In genomic region chr1:75514270-75514669, GRCh38 we compare ENCODE assay signal across 16 cellular contexts.
DNase-seq lines count a peak whose midpoint lies in the region; ATAC-seq, FAIRE-seq and TF ChIP-seq lines count a peak whose summit lies in the region.
"Had no signal": no experiment of that assay in that cellular context is flagged by ENCODE, and none has a peak within 500 bp of the region (broad histone marks: within the 10 kb centered on the region; RNA-seq: fewer than 3 reads in every experiment).

No MANE protein-coding gene starts in this region.

- H4K20me1 ChIP-seq in endothelial cell of umbilical vein (replicated peaks; ENCODE audit: control insufficient read depth, extremely low read depth, insufficient read depth, low read length) = no peaks in the 10 kb centered on the region
- H4K20me1 ChIP-seq: BLaER1 had no signal

- no peaks in the 10 kb centered on the region for H3K9me3 ChIP-seq in endothelial cell of umbilical vein (replicated peaks; ENCODE audit: control insufficient read depth, insufficient read depth, low read length)
- H3K9me3 ChIP-seq: BLaER1 had no signal

- no peak overlapping the region for H3K4me2 ChIP-seq in endothelial cell of umbilical vein (ENCODE audit: insufficient read depth, low read length)
- H3K4me2 ChIP-seq: BLaER1 had no signal

- H2AFZ ChIP-seq in endothelial cell of umbilical vein (ENCODE audit: low read depth, low read length) = no peak overlapping the region

- no TSS peak for BruUV-seq in endothelial cell of umbilical vein (replicated peaks; lab: Mats Ljungman, UMichigan)

- no peaks in the 10 kb centered on the region for H3K79me2 ChIP-seq in endothelial cell of umbilical vein (ENCODE audit: control insufficient read depth, insufficient read depth, low read length)

- POLR2A ChIA-PET in endothelial cell of umbilical vein (lab: Charles Lee) (no interaction called here), HEK293T (lab: Yijun Ruan, JAX) (no interaction called here)

- TF ChIP-seq CTCF in endothelial cell of umbilical vein (IDR thresholded peaks at IDR 0.05; ENCODE audit: extremely low read depth in 1 of 2, insufficient read depth in 1 of 2, low read depth in 1 of 2, low read length in 2 of 2) = no peak

- no peak overlapping the region for H3K4me3 ChIP-seq in endothelial cell of umbilical vein (replicated peaks in 1 of 3; ENCODE audit: insufficient read depth in 1 of 3, low read depth in 1 of 3, low read length in 3 of 3)
- H3K4me3 ChIP-seq: BLaER1 had no signal

- dilution Hi-C loops in endothelial cell of umbilical vein (cut with MboI; ENCODE audit: extremely low pct_ligation_motif_present, low sequenced_read_pairs) = no loop called here

- no peaks in the 10 kb centered on the region for H3K27me3 ChIP-seq in endothelial cell of umbilical vein (ENCODE audit: control insufficient read depth in 2 of 2, insufficient read depth in 2 of 2, low read length in 2 of 2)
- H3K27me3 ChIP-seq: BLaER1 had no signal

- TF ChIP-seq POLR2A in endothelial cell of umbilical vein (IDR thresholded peaks at IDR 0.05; ENCODE audit: low read depth, low read length) = no peak

- H3K9me1 ChIP-seq in endothelial cell of umbilical vein (replicated peaks; ENCODE audit: control insufficient read depth, extremely low read depth, insufficient read depth, low read length) = no peaks in the 10 kb centered on the region

- no peak overlapping the region for H3K27ac ChIP-seq in endothelial cell of umbilical vein (ENCODE audit: insufficient read depth, low read depth, low read length)
- H3K27ac ChIP-seq: BLaER1 had no signal

- ATAC-seq in SK-N-SH treated with all-trans-retinoic acid at 6 μM for 48 hours = peak; percentile 93

- no peaks in the 10 kb centered on the region for H3K4me1 ChIP-seq in endothelial cell of umbilical vein (ENCODE audit: control insufficient read depth, extremely low read depth, insufficient read depth, low read length)
- H3K4me1 ChIP-seq: BLaER1 had no signal

- DNase-seq in COLO829 (ENCODE audit: low spot score) = peak; percentile 9
- peak; percentile 4 for DNase-seq in HS-5 (ENCODE audit: low read depth)
- no peak for DNase-seq in endothelial cell of umbilical vein (ENCODE audit: low read depth, low spot score)
- DNase-seq in NCI-H774 (lab: John Stamatoyannopoulos, UW) = no peak
- DNase-seq in putamen (ENCODE audit: low spot score) = no peak
- no peak for DNase-seq in NCI-H1930 (lab: John Stamatoyannopoulos, UW)
- no peak for DNase-seq in HEK293T (ENCODE audit: extremely low spot score)
- DNase-seq: 8988T; AML-193; CD8-positive, alpha-beta memory T cell; DMS53; GF-D8; H7 had no signal

- intact Hi-C loops in endothelial cell of umbilical vein (cut with micrococcal nuclease) = no loop called here

- no peak overlapping the region for H3K9ac ChIP-seq in endothelial cell of umbilical vein (replicated peaks; ENCODE audit: extremely low read depth, insufficient read depth, low read length)
- H3K9ac ChIP-seq: BLaER1 had no signal

- CTCF ChIA-PET in endothelial cell of umbilical vein (lab: Charles Lee) = interaction anchor here (1.3 kb wide), 1 partner anchor 249 kb away, joined by 3 read pairs; no protein-coding TSS in a partner anchor
- CTCF ChIA-PET in HEK293T (lab: Yijun Ruan, JAX) = no interaction called here

- no peak for FAIRE-seq in endothelial cell of umbilical vein (lab: Jason Lieb, UNC)
- FAIRE-seq: GM18507 had no signal

- no peaks in the 10 kb centered on the region for H3K36me3 ChIP-seq in endothelial cell of umbilical vein (ENCODE audit: control insufficient read depth in 2 of 2, extremely low read depth in 1 of 2, insufficient read depth in 2 of 2, low read length in 2 of 2)
- H3K36me3 ChIP-seq: BLaER1 had no signal

TF ChIP-seq in SK-N-SH treated with all-trans-retinoic acid at 6 μM for 48 hours, 23 proteins besides CTCF, POLR2A, EP300 and RAD21 (continues in another document):
- no peak for TF ChIP-seq ZNF8 (CRISPR knock-in tag; IDR thresholded peaks at IDR 0.05)
- no peak for TF ChIP-seq ZFP30 (CRISPR knock-in tag; IDR thresholded peaks at IDR 0.05)
- no peak for TF ChIP-seq SNAI2 (CRISPR knock-in tag; IDR thresholded peaks at IDR 0.05)
- TF ChIP-seq RARB (CRISPR knock-in tag; IDR thresholded peaks at IDR 0.05) = no peak
- TF ChIP-seq PPARA (CRISPR knock-in tag; IDR thresholded peaks at IDR 0.05; ENCODE audit: borderline replicate concordance) = no peak
- TF ChIP-seq POU6F1 (CRISPR knock-in tag; IDR thresholded peaks at IDR 0.05; ENCODE audit: borderline replicate concordance, low read depth) = no peak; the same call in 1 of the 2 replicates

TF ChIP-seq in endothelial cell of umbilical vein, 7 proteins besides CTCF, POLR2A, EP300 and RAD21:
- no peak for TF ChIP-seq GATA2 (IDR thresholded peaks at IDR 0.05; ENCODE audit: insufficient read depth, insufficient read length, low read depth, low read length)
- peak; percentile 41 for TF ChIP-seq FOS (IDR thresholded peaks at IDR 0.05; ENCODE audit: borderline replicate concordance, insufficient read depth, low read length)
- no peak for TF ChIP-seq JUN (IDR thresholded peaks at IDR 0.05; ENCODE audit: borderline replicate concordance, insufficient read depth, insufficient read length, low read depth)
- no peak for TF ChIP-seq MAX (IDR thresholded peaks at IDR 0.05; ENCODE audit: insufficient read depth, insufficient read length)
- TF ChIP-seq POLR2AphosphoS5 (IDR thresholded peaks at IDR 0.05; ENCODE audit: insufficient read depth, low read depth, low read length) = no peak
- TF ChIP-seq MYC (IDR thresholded peaks at IDR 0.05; ENCODE audit: low read depth, low read length) = no peak

TF ChIP-seq in HEK293T, 16 proteins besides CTCF, POLR2A, EP300 and RAD21:
- TF ChIP-seq SUZ12 (IDR thresholded peaks at IDR 0.05) (no peak), CTBP1 (IDR thresholded peaks at IDR 0.05; ENCODE audit: borderline replicate concordance) (no peak), ARNT (IDR thresholded peaks at IDR 0.05) (no peak), NFRKB (IDR thresholded peaks at IDR 0.05) (no peak), PKNOX1 (IDR thresholded peaks at IDR 0.05) (no peak), TARDBP (IDR thresholded peaks at IDR 0.05) (no peak), FOXK2 (IDR thresholded peaks at IDR 0.05) (no peak), L3MBTL2 (conservative IDR thresholded peaks at IDR 0.05) (no peak), ELF4 (IDR thresholded peaks at IDR 0.05) (no peak), FOXM1 (IDR thresholded peaks at IDR 0.05; ENCODE audit: borderline replicate concordance) (no peak), LEF1 (IDR thresholded peaks at IDR 0.05; ENCODE audit: borderline replicate concordance) (no peak)

Comparison
In these comparisons a context has a peak if more than half of its experiments do, and no peak if none do; other contexts are left out.
1. DNase-seq: peak in COLO829 (single experiment) and HS-5 (single experiment); none in endothelial cell of umbilical vein (single experiment), NCI-H774 (single experiment), putamen (single experiment), NCI-H1930 (0 of 2) and HEK293T (single experiment).